29 cellular contexts compared by ENCODE assay signal in genomic region chr7:71580027-71580426, GRCh38.
"Had no signal": no experiment of that assay in that cellular context is flagged by ENCODE, and none has a peak within 500 bp of the region (broad histone marks: within the 10 kb centered on the region; RNA-seq: fewer than 3 reads in every experiment).

No MANE protein-coding gene starts in this region.

- H3K4me3 Mint-ChIP-seq: stimulated activated effector memory CD8-positive, alpha-beta T cell treated with anti-CD3 and anti-CD28 coated beads, Interleukin-12 subunit alpha, Interleukin-12 subunit beta, amount 100 ng/mL, for 72 hours; stimulated activated memory B cell treated with anti-CD40 and anti-IgM and Interleukin-4, amounts not matched to agents 10 μg/mL and 1 μg/mL and 100 μg/mL, for 72 hours; stimulated activated naive B cell treated with anti-CD40 and anti-IgM and Interleukin-4, amounts not matched to agents 10 μg/mL and 1 μg/mL and 100 μg/mL, for 72 hours; stimulated activated naive CD8-positive, alpha-beta T cell treated with anti-CD3 and anti-CD28 coated beads, Interleukin-15, amount 100 ng/mL, for 72 hours; stimulated activated naive CD8-positive, alpha-beta T cell treated with anti-CD3 and anti-CD28 coated beads, Interleukin-15, Interleukin-2, amounts not matched to agents 100 ng/mL and 50 ng/mL, for 24 hours; type B pancreatic cell had no signal

- FAIRE-seq: urothelium cell line had no signal

- H3K27me3 ChIP-seq: stomach, suprapubic skin, testis, thyroid gland, tibial artery, tibial nerve, transverse colon, upper lobe of left lung, upper lobe of right lung, uterus, vagina had no signal

- H3K9me3 ChIP-seq: suprapubic skin, testis, thoracic aorta, thyroid gland, tibial artery, tibial nerve, upper lobe of left lung, upper lobe of right lung, uterus, vagina had no signal

- DNase-seq: stimulated activated CD4-positive, alpha-beta T cell treated with anti-CD3 and anti-CD28 coated beads, Interleukin-2, amount 100 ng/mL, for 48 hours; stimulated activated CD4-positive, alpha-beta T cell treated with anti-CD3 and anti-CD28 coated beads, Interleukin-4, amount 100 ng/mL, for 1 hour; stimulated activated CD4-positive, alpha-beta T cell treated with anti-CD3 and anti-CD28 coated beads, Interleukin-4, amount 100 ng/mL, for 24 hours; stimulated activated CD4-positive, alpha-beta T cell treated with anti-CD3 and anti-CD28 coated beads, Interleukin-4, amount 100 ng/mL, for 4 hours; stimulated activated CD8-positive, alpha-beta memory T cell treated with anti-CD3 and anti-CD28 coated beads, Interleukin-4, amount 100 ng/mL, for 48 hours; stimulated activated naive B cell treated with anti-CD40 and anti-IgM and Interleukin-4, amounts not matched to agents 10 μg/mL and 1 μg/mL and 100 μg/mL, for 72 hours; stimulated activated naive CD4-positive, alpha-beta T cell; stimulated activated naive CD4-positive, alpha-beta T cell treated with Interleukin-2 at 50 U/mL for 16 hours; stimulated activated naive CD8-positive, alpha-beta T cell treated with anti-CD3 and anti-CD28 coated beads, Interleukin-15, amount 100 ng/mL, for 72 hours; stimulated activated naive CD8-positive, alpha-beta T cell treated with anti-CD3 and anti-CD28 coated beads, Interleukin-15, Interleukin-2, amounts not matched to agents 100 U/mL and 50 U/mL, for 24 hours; stomach; substantia nigra; testis; thyroid gland; tibial artery; transverse colon; trophoblast cell; upper lobe of left lung; upper lobe of right lung; uterus had no signal

- H3K27ac ChIP-seq: stomach, suprapubic skin, testis, thoracic aorta, thyroid gland, tibial artery, tibial nerve, transverse colon, upper lobe of left lung, upper lobe of right lung, uterus, vagina had no signal

- H3K36me3 ChIP-seq: stomach, suprapubic skin, thoracic aorta, thyroid gland, tibial artery, tibial nerve, transverse colon, upper lobe of left lung, upper lobe of right lung, uterus, vagina had no signal

- H3K9me3 Mint-ChIP-seq: type B pancreatic cell had no signal

- H3K4me3 ChIP-seq: stomach, suprapubic skin, testis, thoracic aorta, thyroid gland, tibial artery, tibial nerve, transverse colon, upper lobe of left lung, upper lobe of right lung, uterus, vagina had no signal

- H3K27me3 Mint-ChIP-seq: stimulated activated memory B cell treated with anti-CD40 and anti-IgM and Interleukin-4, amounts not matched to agents 10 μg/mL and 1 μg/mL and 100 μg/mL, for 72 hours; stimulated activated naive B cell treated with anti-CD40 and anti-IgM and Interleukin-4, amounts not matched to agents 10 μg/mL and 1 μg/mL and 100 μg/mL, for 72 hours; stimulated activated naive CD8-positive, alpha-beta T cell treated with anti-CD3 and anti-CD28 coated beads, Interleukin-15, amount 100 ng/mL, for 72 hours; stimulated activated naive CD8-positive, alpha-beta T cell treated with anti-CD3 and anti-CD28 coated beads, Interleukin-15, Interleukin-2, amounts not matched to agents 100 ng/mL and 50 ng/mL, for 24 hours; type B pancreatic cell had no signal

- H3K4me1 ChIP-seq: stomach, suprapubic skin, testis, thyroid gland, tibial nerve, transverse colon, upper lobe of left lung, upper lobe of right lung, uterus, vagina had no signal

- H3K27ac Mint-ChIP-seq: stimulated activated effector memory CD8-positive, alpha-beta T cell treated with anti-CD3 and anti-CD28 coated beads, Interleukin-12 subunit alpha, Interleukin-12 subunit beta, amount 100 ng/mL, for 72 hours; stimulated activated memory B cell treated with anti-CD40 and anti-IgM and Interleukin-4, amounts not matched to agents 10 μg/mL and 1 μg/mL and 100 μg/mL, for 72 hours; stimulated activated naive B cell treated with anti-CD40 and anti-IgM and Interleukin-4, amounts not matched to agents 10 μg/mL and 1 μg/mL and 100 μg/mL, for 72 hours; stimulated activated naive CD8-positive, alpha-beta T cell treated with anti-CD3 and anti-CD28 coated beads, Interleukin-15, amount 100 ng/mL, for 72 hours; stimulated activated naive CD8-positive, alpha-beta T cell treated with anti-CD3 and anti-CD28 coated beads, Interleukin-15, Interleukin-2, amounts not matched to agents 100 ng/mL and 50 ng/mL, for 24 hours; type B pancreatic cell had no signal

- H3K36me3 Mint-ChIP-seq: stimulated activated effector memory CD8-positive, alpha-beta T cell treated with anti-CD3 and anti-CD28 coated beads, Interleukin-12 subunit alpha, Interleukin-12 subunit beta, amount 100 ng/mL, for 72 hours; stimulated activated memory B cell treated with anti-CD40 and anti-IgM and Interleukin-4, amounts not matched to agents 10 μg/mL and 1 μg/mL and 100 μg/mL, for 72 hours; stimulated activated naive B cell treated with anti-CD40 and anti-IgM and Interleukin-4, amounts not matched to agents 10 μg/mL and 1 μg/mL and 100 μg/mL, for 72 hours; type B pancreatic cell had no signal

- ATAC-seq: stimulated activated effector memory CD8-positive, alpha-beta T cell treated with anti-CD3 and anti-CD28 coated beads, Interleukin-12 subunit alpha, Interleukin-12 subunit beta, amount 100 ng/mL, for 72 hours; stimulated activated memory B cell treated with anti-CD40 and anti-IgM and Interleukin-4, amounts not matched to agents 10 μg/mL and 1 μg/mL and 100 μg/mL, for 72 hours; stimulated activated naive B cell treated with anti-CD40 and anti-IgM and Interleukin-4, amounts not matched to agents 10 μg/mL and 1 μg/mL and 100 μg/mL, for 72 hours; stimulated activated naive CD8-positive, alpha-beta T cell treated with anti-CD3 and anti-CD28 coated beads, Interleukin-15, amount 100 ng/mL, for 72 hours; stimulated activated naive CD8-positive, alpha-beta T cell treated with anti-CD3 and anti-CD28 coated beads, Interleukin-15, Interleukin-2, amounts not matched to agents 100 U/mL and 50 U/mL, for 24 hours; upper lobe of right lung had no signal

- H3K4me1 Mint-ChIP-seq: stimulated activated effector memory CD8-positive, alpha-beta T cell treated with anti-CD3 and anti-CD28 coated beads, Interleukin-12 subunit alpha, Interleukin-12 subunit beta, amount 100 ng/mL, for 72 hours; stimulated activated memory B cell treated with anti-CD40 and anti-IgM and Interleukin-4, amounts not matched to agents 10 μg/mL and 1 μg/mL and 100 μg/mL, for 72 hours; stimulated activated naive B cell treated with anti-CD40 and anti-IgM and Interleukin-4, amounts not matched to agents 10 μg/mL and 1 μg/mL and 100 μg/mL, for 72 hours; stimulated activated naive CD8-positive, alpha-beta T cell treated with anti-CD3 and anti-CD28 coated beads, Interleukin-15, amount 100 ng/mL, for 72 hours had no signal
